In the genomic region with DNA sequence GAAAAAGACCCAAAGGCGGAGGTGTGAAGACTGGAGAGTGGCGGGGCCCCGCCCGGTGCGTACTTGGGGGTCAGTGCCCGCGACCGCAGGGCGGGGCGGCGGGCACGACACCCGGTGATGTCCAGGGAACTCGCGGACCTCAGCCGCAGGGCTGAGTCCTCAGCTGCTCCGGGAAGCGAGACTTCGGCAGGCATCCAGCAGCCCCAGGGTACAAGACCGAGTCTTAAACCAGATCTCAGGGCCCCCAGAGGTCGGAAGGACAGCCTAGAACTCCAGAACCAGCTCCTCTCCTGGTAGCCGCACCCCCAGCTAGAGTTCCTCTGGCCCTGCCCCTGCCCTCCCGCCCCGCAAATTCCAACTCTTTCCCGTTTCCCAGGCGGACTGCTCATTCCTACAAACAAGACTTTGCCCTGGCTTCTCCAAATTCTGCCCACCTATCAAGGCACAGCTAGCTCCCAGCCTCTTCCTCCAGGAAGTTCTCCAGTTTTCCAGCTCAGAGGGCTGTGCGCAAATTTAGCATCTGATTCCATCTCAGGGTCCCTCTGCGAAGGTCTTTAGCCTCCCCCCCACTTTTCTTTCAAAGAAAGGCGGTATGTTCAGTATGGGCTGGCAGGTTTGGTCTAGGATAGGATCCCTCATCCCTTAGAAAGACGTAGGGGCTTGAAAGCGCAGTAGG, we compare ENCODE assay signal across 8 cellular contexts. TPM values are rescaled to one million over a fixed set of nuclear protein-coding genes. Genes with fewer than 3 reads are reported as not detected.
A peak's percentile ranks its signal among the peaks of the same experiment; 100 is the strongest.
DNase-seq lines count a peak whose midpoint lies in the region; ATAC-seq and TF ChIP-seq lines count a peak whose summit lies in the region.

No MANE protein-coding gene starts in this region.

- peaks cover 11% of the 10 kb centered on the region for H3K4me1 Mint-ChIP-seq in activated T-helper 17 cell treated with anti-CD3 and anti-CD28 coated beads, Interleukin-2, amount 50 U/mL, for 72 hours

- H3K4me3 Mint-ChIP-seq in activated T-helper 17 cell treated with anti-CD3 and anti-CD28 coated beads, Interleukin-2, amount 50 U/mL, for 72 hours, result peak overlapping the region; percentile 91

- peaks cover 15% of the 10 kb centered on the region for H3K27me3 Mint-ChIP-seq in activated T-helper 17 cell treated with anti-CD3 and anti-CD28 coated beads, Interleukin-2, amount 50 U/mL, for 72 hours

- TF ChIP-seq CTCF in right atrium auricular region (IDR thresholded peaks at IDR 0.05), result no peak
- TF ChIP-seq CTCF in foreskin keratinocyte (conservative IDR thresholded peaks at IDR 0.05), result no peak

- H3K36me3 Mint-ChIP-seq in activated T-helper 17 cell treated with anti-CD3 and anti-CD28 coated beads, Interleukin-2, amount 50 U/mL, for 72 hours (ENCODE audit: low read depth), result no peaks in the 10 kb centered on the region

- H3K4me1 ChIP-seq in right atrium auricular region (peaks cover 0 to 29% of the 10 kb centered on the region in 2 donors), skeletal muscle tissue (ENCODE audit: control insufficient read depth in 3 of 3, insufficient read depth in 3 of 3, low read length in 3 of 3) (peaks cover 23 to 29% (median 25%) of the 10 kb centered on the region in 3 donors), foreskin keratinocyte (peaks cover 4% of the 10 kb centered on the region)

- peak overlapping the region; percentile 78 for H3K27ac Mint-ChIP-seq in activated T-helper 17 cell treated with anti-CD3 and anti-CD28 coated beads, Interleukin-2, amount 50 U/mL, for 72 hours

- H3K27ac ChIP-seq in right atrium auricular region, result peak overlapping the region; percentile 79 to 84
- H3K27ac ChIP-seq in skeletal muscle tissue (ENCODE audit: low read depth, low read length), result peak overlapping the region; percentile 87
- H3K27ac ChIP-seq in foreskin keratinocyte, result no peak overlapping the region

- ATAC-seq in activated T-helper 17 cell treated with anti-CD3 and anti-CD28 coated beads, Interleukin-2, amount 50 U/mL, for 72 hours (replicated peaks), result peak; percentile 24
- ATAC-seq in foreskin keratinocyte (no peak), GM21447 (IDR thresholded peaks at IDR 0.05; ENCODE audit: unreplicated experiment) (no peak), HG03045 (IDR thresholded peaks at IDR 0.05; ENCODE audit: unreplicated experiment) (no peak)

- peak overlapping the region; percentile 49 to 67 for H3K4me3 ChIP-seq in right atrium auricular region
- peak overlapping the region; percentile 72 to 79 (median 76) for H3K4me3 ChIP-seq in skeletal muscle tissue (ENCODE audit: low read length in 3 of 3)

- H3K36me3 ChIP-seq in right atrium auricular region (no peaks in the 10 kb centered on the region), skeletal muscle tissue (ENCODE audit: control insufficient read depth in 3 of 3, insufficient read depth in 3 of 3, low read length in 3 of 3) (no peaks in the 10 kb centered on the region)

- peak; percentile 11 for DNase-seq in activated naive CD4-positive, alpha-beta T cell treated with Interleukin-2 at 50 U/mL for 16 hours
- DNase-seq in activated naive CD4-positive, alpha-beta T cell treated with anti-CD3 and anti-CD28 coated beads, Interleukin-2, amount 50 U/mL, for 16 hours, result no peak
- DNase-seq in right atrium auricular region (ENCODE audit: low spot score) (no peak), foreskin keratinocyte (no peak)

- peak overlapping the region; percentile 51 to 76 (median 71) for H3K9ac ChIP-seq in skeletal muscle tissue (ENCODE audit: low read depth in 1 of 3, low read length in 3 of 3)

- no peaks in the 10 kb centered on the region for H3K27me3 ChIP-seq in right atrium auricular region
- peaks cover 40 to 58% (median 44%) of the 10 kb centered on the region in 3 donors for H3K27me3 ChIP-seq in skeletal muscle tissue (ENCODE audit: control insufficient read depth in 3 of 3, insufficient read depth in 3 of 3, low read length in 3 of 3)
- peaks cover 73% of the 10 kb centered on the region for H3K27me3 ChIP-seq in foreskin keratinocyte

- no peaks in the 10 kb centered on the region for H3K9me3 Mint-ChIP-seq in activated T-helper 17 cell treated with anti-CD3 and anti-CD28 coated beads, Interleukin-2, amount 50 U/mL, for 72 hours

- H3K9me3 ChIP-seq in right atrium auricular region, result no peaks in the 10 kb centered on the region
- no peaks in the 10 kb centered on the region for H3K9me3 ChIP-seq in skeletal muscle tissue (ENCODE audit: control insufficient read depth in 3 of 3, low read length in 3 of 3)

RNA-seq across cellular contexts. Expression of gene NOTO, which starts 26.0 kb away (rescaled TPM):
- not detected for total RNA-seq in activated T-helper 17 cell treated with anti-CD3 and anti-CD28 coated beads, Interleukin-2, amount 50 U/mL, for 72 hours
- total RNA-seq in right atrium auricular region (not detected), skeletal muscle tissue (not detected), foreskin keratinocyte (not detected in 2 replicates)
- polyA plus RNA-seq in foreskin keratinocyte, result not detected in 2 replicates

RNA-seq across cellular contexts. Expression of gene SMYD5, which starts 37.7 kb away (rescaled TPM):
- 10 to 100 TPM; 36.5 to 37.6 TPM for total RNA-seq in activated T-helper 17 cell treated with anti-CD3 and anti-CD28 coated beads, Interleukin-2, amount 50 U/mL, for 72 hours
- 10 to 100 TPM; 11.4 to 12.5 TPM for total RNA-seq in right atrium auricular region
- total RNA-seq in skeletal muscle tissue, result 18.8 TPM
- 35.2 and 35.9 TPM in 2 replicates for total RNA-seq in foreskin keratinocyte
- 31.6 and 34.4 TPM in 2 replicates for polyA plus RNA-seq in foreskin keratinocyte

RNA-seq across cellular contexts. Expression of gene PRADC1, which starts 56.7 kb away (rescaled TPM):
- total RNA-seq in activated T-helper 17 cell treated with anti-CD3 and anti-CD28 coated beads, Interleukin-2, amount 50 U/mL, for 72 hours, result 10 to 100 TPM in 1 of 2 donors, 1 to 10 TPM in 1; 10.0 to 16.0 TPM
- total RNA-seq in right atrium auricular region (100 to 1,000 TPM in 1 of 2 donors, 10 to 100 TPM in 1; 49.5 to 124 TPM), skeletal muscle tissue (17.7 TPM), foreskin keratinocyte (17.2 and 18.6 TPM in 2 replicates)
- 22.0 and 25.8 TPM in 2 replicates for polyA plus RNA-seq in foreskin keratinocyte

RNA-seq across cellular contexts. Expression of gene CCT7, which starts 57.8 kb away (rescaled TPM):
- total RNA-seq in activated T-helper 17 cell treated with anti-CD3 and anti-CD28 coated beads, Interleukin-2, amount 50 U/mL, for 72 hours, result 100 to 1,000 TPM; 317 to 592 TPM
- 100 to 1,000 TPM; 154 to 191 TPM for total RNA-seq in right atrium auricular region
- total RNA-seq in skeletal muscle tissue, result 205 TPM
- total RNA-seq in foreskin keratinocyte, result 310 and 387 TPM in 2 replicates
- 322 and 371 TPM in 2 replicates for polyA plus RNA-seq in foreskin keratinocyte
